Comparison of ENCODE assay signal across 1 cellular context in genomic region chr2:200396726-200397348, GRCh38.
TF ChIP-seq lines count a peak whose summit lies in the region.

No MANE protein-coding gene starts in this region.

TF ChIP-seq in HCT116, 20 proteins besides CTCF, POLR2A, EP300 and RAD21 (continued from another document):
- no peak for TF ChIP-seq SP1 (IDR thresholded peaks at IDR 0.05; ENCODE audit: low read depth)
- no peak for TF ChIP-seq FOSL1 (IDR thresholded peaks at IDR 0.05; ENCODE audit: low read depth)
- no peak for TF ChIP-seq EZH2 (IDR thresholded peaks at IDR 0.05)
- no peak for TF ChIP-seq ZBTB33 (IDR thresholded peaks at IDR 0.05; ENCODE audit: extremely low read depth, insufficient replicate concordance, low read length)
- TF ChIP-seq ZNF274 (IDR thresholded peaks at IDR 0.05; ENCODE audit: low read depth, low read length): no peak
- no peak for TF ChIP-seq EGR1 (IDR thresholded peaks at IDR 0.05; ENCODE audit: low read depth)
- no peak for TF ChIP-seq ATF3 (IDR thresholded peaks at IDR 0.05)
- no peak for TF ChIP-seq CEBPB (IDR thresholded peaks at IDR 0.05; ENCODE audit: low read depth)
- no peak for TF ChIP-seq TCF7L2 (IDR thresholded peaks at IDR 0.05; ENCODE audit: borderline replicate concordance, extremely low read depth, insufficient read depth, insufficient read length)
TF ChIP-seq in HCT116: peak in this region for 0.
